In the genomic region with DNA sequence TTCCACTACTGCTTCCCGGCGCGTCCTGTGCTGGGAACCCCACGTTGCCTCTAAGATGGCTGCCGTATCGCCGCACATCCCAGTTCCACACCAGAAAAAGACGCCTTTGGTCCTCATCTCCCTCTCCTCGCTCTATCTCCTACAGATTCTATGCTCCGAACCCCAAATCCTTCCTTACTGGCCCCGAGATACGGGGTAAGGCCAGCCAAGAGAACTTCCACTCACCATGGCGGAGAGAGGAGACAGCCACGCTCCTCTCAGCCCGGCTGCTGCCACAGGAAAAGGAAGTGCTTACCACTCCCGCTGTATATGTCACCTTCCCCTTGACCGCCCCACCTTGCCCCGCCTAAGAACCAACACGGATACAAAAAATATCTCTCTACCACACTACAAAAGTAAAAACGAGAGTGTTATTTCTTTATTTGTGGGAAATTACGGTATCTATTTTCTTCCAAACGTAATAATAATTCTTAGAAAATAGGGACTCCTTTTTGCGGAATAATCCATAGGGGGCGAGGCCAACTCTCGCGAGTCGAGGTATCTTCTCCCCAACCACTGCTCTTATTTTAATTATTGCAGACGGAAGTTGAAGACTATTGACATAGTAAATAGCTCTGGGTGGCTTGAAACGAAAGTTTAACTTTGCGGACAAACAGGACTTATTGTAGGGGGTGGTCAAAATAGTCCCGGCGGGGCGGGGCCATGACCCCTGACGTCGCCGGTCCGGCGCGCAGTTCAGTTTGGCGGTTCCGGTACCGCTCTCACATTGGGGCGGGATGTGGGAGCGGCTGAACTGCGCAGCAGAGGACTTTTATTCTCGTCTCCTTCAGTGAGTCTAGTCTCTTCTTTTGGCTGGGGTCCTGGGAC, we compare ENCODE assay signal across 8 cellular contexts. TPM values are rescaled to one million over a fixed set of nuclear protein-coding genes. Genes with fewer than 3 reads are reported as not detected.
DNase-seq lines count a peak whose midpoint lies in the region; ATAC-seq and TF ChIP-seq lines count a peak whose summit lies in the region.

A gene (minus strand): TSS at position 293 of the 867 bp plus-strand sequence. CDS start 65 bp downstream, at position 228.
A gene (plus strand): TSS at position 764 of the 867 bp plus-strand sequence. CDS start 13 bp downstream, at position 777.

- POLR2A ChIA-PET in CD8-positive, alpha-beta memory T cell (lab: Charles Lee) = interaction anchor here (0.6 to 1.4 kb wide), 9 partner anchors 8 to 770 kb away, joined by 3 to 5 read pairs (median 3); a partner anchor contains a TSS
- POLR2A ChIA-PET in OCI-LY7 (lab: Charles Lee) = interaction anchor here (0.7 to 1.2 kb wide), 7 partner anchors 11 to 211 kb away, joined by 3 to 6 read pairs (median 4); no protein-coding TSS in a partner anchor

- H3K9me3 ChIP-seq in CD8-positive, alpha-beta memory T cell (ENCODE audit: low read length) = no peaks in the 10 kb centered on the region
- H3K9me3 ChIP-seq in OCI-LY7 (ENCODE audit: low read length) = no peaks in the 10 kb centered on the region
- no peaks in the 10 kb centered on the region for H3K9me3 ChIP-seq in mucosa of descending colon

- peaks cover 8 to 56% (median 12%) of the 10 kb centered on the region in 3 donors for H3K36me3 Mint-ChIP-seq in CD8-positive, alpha-beta memory T cell

- H3K9me2 ChIP-seq in OCI-LY7 (ENCODE audit: insufficient read depth, low read length) = no peaks in the 10 kb centered on the region

- peaks cover 35% of the 10 kb centered on the region for H3K36me3 ChIP-seq in CD8-positive, alpha-beta memory T cell (ENCODE audit: insufficient read depth, low read length)
- H3K36me3 ChIP-seq in OCI-LY7 (ENCODE audit: insufficient read depth, low read length) (peaks cover 63% of the 10 kb centered on the region), mucosa of descending colon (ENCODE audit: low read depth) (no peaks in the 10 kb centered on the region)

- H3K9me3 Mint-ChIP-seq in CD8-positive, alpha-beta memory T cell = no peaks in the 10 kb centered on the region

- TF ChIP-seq CTCF in OCI-LY7 (conservative IDR thresholded peaks at IDR 0.05; ENCODE audit: low read length) (no peak), epithelial cell of esophagus (IDR thresholded peaks at IDR 0.05; ENCODE audit: insufficient read depth, low read depth, low read length, missing control alignments) (no peak), mucosa of descending colon (IDR thresholded peaks at IDR 0.05) (no peak)

- peak; percentile 72 for ATAC-seq in GM19455 (IDR thresholded peaks at IDR 0.05; ENCODE audit: unreplicated experiment)
- ATAC-seq in mucosa of descending colon = peak; percentile 92

- peaks cover 43 to 66% (median 56%) of the 10 kb centered on the region in 3 donors for H3K4me1 Mint-ChIP-seq in CD8-positive, alpha-beta memory T cell

- peaks cover 35% of the 10 kb centered on the region for H4K20me1 ChIP-seq in OCI-LY7 (ENCODE audit: insufficient read depth, low read length)

- CTCF ChIA-PET in CD8-positive, alpha-beta memory T cell (lab: Charles Lee) = interaction anchor here (1.0 to 2.6 kb wide), 3 partner anchors 10 to 118 kb away, joined by 3 to 9 read pairs (median 3); a partner anchor contains a TSS
- CTCF ChIA-PET in OCI-LY7 (lab: Charles Lee; ENCODE audit: unreplicated experiment) = interaction anchor here (1.0 kb wide), 1 partner anchor 8 kb away, joined by 4 read pairs; no protein-coding TSS in a partner anchor

- BruUV-seq in OCI-LY7 (replicated peaks; lab: Mats Ljungman, UMichigan) = no TSS peak

- intact Hi-C loops in OCI-LY7 (cut with micrococcal nuclease; ENCODE audit: unreplicated experiment) (loop anchor here (10.0 kb wide), 3 partner anchors 200 to 1020 kb away; a partner anchor contains a TSS), mucosa of descending colon (cut with DNase I, micrococcal nuclease) (no loop called here)

- H3K27me3 Mint-ChIP-seq in CD8-positive, alpha-beta memory T cell = peaks cover 0 to 6% of the 10 kb centered on the region in 2 donors

- H3K27me3 ChIP-seq in CD8-positive, alpha-beta memory T cell (ENCODE audit: insufficient read depth, low read length, poor library complexity, severe bottlenecking) = no peaks in the 10 kb centered on the region

- H3K4me2 ChIP-seq in OCI-LY7 (ENCODE audit: low read length) = peak within 1 kb of the TSS; percentile 78

- peaks cover 94% of the 10 kb centered on the region for H3K79me2 ChIP-seq in OCI-LY7 (ENCODE audit: insufficient read depth, low read depth, low read length)

- peak within 1 kb of the TSS; percentile 93 to 100 (median 98) for H3K4me3 Mint-ChIP-seq in CD8-positive, alpha-beta memory T cell

- DNase-seq in CD8-positive, alpha-beta memory T cell = peak; percentile 75 to 88 (median 85)
- peak; percentile 51 for DNase-seq in HPDE6-E6E7 (ENCODE audit: extremely low spot score)
- DNase-seq in OCI-LY7 (ENCODE audit: low spot score) = peak; percentile 91
- DNase-seq in activated T-cell treated with anti-CD3 and anti-CD28 coated beads for 24 hours (ENCODE audit: low read depth) = peak; percentile 77
- DNase-seq in epithelial cell of esophagus (ENCODE audit: low read depth) = peak; percentile 79
- peak; percentile 87 to 89 (median 88) for DNase-seq in mucosa of descending colon
- DNase-seq in stimulated activated CD8-positive, alpha-beta memory T cell treated with anti-CD3 and anti-CD28 coated beads, Interleukin-4, amount 100 ng/mL, for 24 hours (ENCODE audit: low read depth) = peak; percentile 74

- peaks cover 27% of the 10 kb centered on the region for H3K4me1 ChIP-seq in CD8-positive, alpha-beta memory T cell (ENCODE audit: insufficient read depth, low read length)
- peaks cover 53% of the 10 kb centered on the region for H3K4me1 ChIP-seq in OCI-LY7 (ENCODE audit: insufficient read depth, low read length, poor library complexity, severe bottlenecking)
- H3K4me1 ChIP-seq in mucosa of descending colon (ENCODE audit: low read depth) = peaks cover 21% of the 10 kb centered on the region

- H2AFZ ChIP-seq in OCI-LY7 (ENCODE audit: low read length) = peak within 1 kb of the TSS; percentile 86

- peak within 1 kb of the TSS; percentile 96 for H3K27ac ChIP-seq in CD8-positive, alpha-beta memory T cell (ENCODE audit: low read depth, low read length)
- H3K27ac ChIP-seq in OCI-LY7 (ENCODE audit: low read depth, low read length, poor library complexity, severe bottlenecking) = peak within 1 kb of the TSS; percentile 85

- H3K27ac Mint-ChIP-seq in CD8-positive, alpha-beta memory T cell = peak within 1 kb of the TSS; percentile 93 to 100 (median 98)

- peak within 1 kb of the TSS; percentile 69 for H3K4me3 ChIP-seq in CD8-positive, alpha-beta memory T cell (ENCODE audit: low read length)
- H3K4me3 ChIP-seq in OCI-LY7 (ENCODE audit: low read depth, low read length, poor library complexity, severe bottlenecking) (peak within 1 kb of the TSS; percentile 100), epithelial cell of esophagus (ENCODE audit: low read length) (peak within 1 kb of the TSS; percentile 100), mucosa of descending colon (peak within 1 kb of the TSS; percentile 75)

RNA-seq across cellular contexts. Expression of the first gene that starts in this region (rescaled TPM):
- total RNA-seq in CD8-positive, alpha-beta memory T cell = 1,000 to 10,000 TPM; 4,419 to 4,492 TPM
- 1,182 TPM for polyA plus RNA-seq in CD8-positive, alpha-beta memory T cell
- 5,185 and 5,381 TPM in 2 replicates for total RNA-seq in OCI-LY7 (2014; rRNA removed; shearing (Covaris generic))
- total RNA-seq in OCI-LY7 (2022) = 4,316 and 4,489 TPM in 2 replicates
- 1,000 to 10,000 TPM; 1,087 to 1,829 (median 1,623) TPM for total RNA-seq in mucosa of descending colon

RNA-seq across cellular contexts. Expression of the second gene that starts in this region (rescaled TPM):
- 10 to 100 TPM; 35.8 to 43.8 TPM for total RNA-seq in CD8-positive, alpha-beta memory T cell
- 10.8 TPM for polyA plus RNA-seq in CD8-positive, alpha-beta memory T cell
- 36.9 and 37.4 TPM in 2 replicates for total RNA-seq in OCI-LY7 (2014; rRNA removed; shearing (Covaris generic))
- total RNA-seq in OCI-LY7 (2022) = 49.0 and 50.2 TPM in 2 replicates
- total RNA-seq in mucosa of descending colon = 10 to 100 TPM in 1 of 3 donors, 1 to 10 TPM in 2; 4.8 to 11.7 (median 5.8) TPM

Comparison
In these comparisons a context has a peak if more than half of its experiments do, and no peak if none do; other contexts are left out.
1. Peak in every context shown above with its lines: DNase-seq, ATAC-seq, H3K4me3 ChIP-seq and H3K27ac ChIP-seq.